ENCODE assay signal across 8 cellular contexts in genomic region chr9:37650873-37651768, GRCh38. TPM values are rescaled to one million over a fixed set of nuclear protein-coding genes. Genes with fewer than 3 reads are reported as not detected.
A peak's percentile ranks its signal among the peaks of the same experiment; 100 is the strongest.
DNase-seq lines count a peak whose midpoint lies in the region; ATAC-seq and TF ChIP-seq lines count a peak whose summit lies in the region.

Gene FRMPD1, plus strand, starts transcription at chr9:37650954. Its CDS starts 41,688 bp downstream, at chr9:37692642.

- H3K4me1 ChIP-seq in esophagus muscularis mucosa (peaks cover 7 to 18% (median 15%) of the 10 kb centered on the region in 4 donors), stomach (peaks cover 8 to 18% (median 12%) of the 10 kb centered on the region in 4 donors)

- DNase-seq in AG08395 (ENCODE audit: low spot score) (peak; percentile 71), NCI-H748 (lab: John Stamatoyannopoulos, UW; ENCODE audit: unreplicated experiment) (peak; percentile 91), esophagus muscularis mucosa (ENCODE audit: extremely low spot score) (no peak), stomach (peak; percentile 73)
- DNase-seq in activated T-cell treated with anti-CD3 and anti-CD28 coated beads, Interleukin-2, amount 50 U/mL, for 1 hour: peak; percentile 67
- peak in 9 of 10 donors; percentile 26 to 66 (median 43) for DNase-seq in naive thymus-derived CD8-positive, alpha-beta T cell

- H3K36me3 ChIP-seq in esophagus muscularis mucosa (no peaks in the 10 kb centered on the region), stomach (no peaks in the 10 kb centered on the region)

- H3K4me1 Mint-ChIP-seq in naive thymus-derived CD8-positive, alpha-beta T cell: peaks cover 7 to 15% (median 9%) of the 10 kb centered on the region in 4 donors

- POLR2A ChIA-PET in naive thymus-derived CD8-positive, alpha-beta T cell (lab: Charles Lee): interaction anchor here (1.2 kb wide), 1 partner anchor 59 kb away, joined by 4 read pairs; the partner anchor contains the start of gene TOMM5

- TF ChIP-seq CTCF in esophagus muscularis mucosa (IDR thresholded peaks at IDR 0.05): no peak
- TF ChIP-seq CTCF in stomach (IDR thresholded peaks at IDR 0.05): no peak

- intact Hi-C loops in esophagus muscularis mucosa (cut with DNase I) (no loop called here), stomach (cut with DNase I; ENCODE audit: low total_unique reads) (no loop called here)

- H3K27ac ChIP-seq in esophagus muscularis mucosa (replicated peaks in 1 of 4): no peak within 1 kb of the TSS
- H3K27ac ChIP-seq in stomach: peak within 1 kb of the TSS in 1 of 5 donors; percentile 38

- H3K4me3 Mint-ChIP-seq in naive thymus-derived CD8-positive, alpha-beta T cell: peak within 1 kb of the TSS; percentile 76 to 88 (median 84)

- TF ChIP-seq EP300 in esophagus muscularis mucosa (IDR thresholded peaks at IDR 0.05) (no peak), stomach (IDR thresholded peaks at IDR 0.05) (no peak)

- H3K36me3 Mint-ChIP-seq in naive thymus-derived CD8-positive, alpha-beta T cell: no peaks in the 10 kb centered on the region

- H3K9me3 ChIP-seq in esophagus muscularis mucosa (no peaks in the 10 kb centered on the region), stomach (no peaks in the 10 kb centered on the region)

- peak within 1 kb of the TSS in 3 of 10 donors; percentile 6 to 56 (median 7) for H3K27ac Mint-ChIP-seq in naive thymus-derived CD8-positive, alpha-beta T cell

- H3K27me3 Mint-ChIP-seq in naive thymus-derived CD8-positive, alpha-beta T cell: peaks cover 47 to 82% (median 60%) of the 10 kb centered on the region in 5 donors

- H3K27me3 ChIP-seq in esophagus muscularis mucosa (peaks cover 0 to 50% (median 17%) of the 10 kb centered on the region in 4 donors), stomach (peaks cover 0 to 71% (median 18%) of the 10 kb centered on the region in 3 donors)

- H3K4me3 ChIP-seq in esophagus muscularis mucosa (peak within 1 kb of the TSS; percentile 55 to 76 (median 60)), stomach (peak within 1 kb of the TSS; percentile 59 to 70 (median 65))

- no peaks in the 10 kb centered on the region for H3K9me3 Mint-ChIP-seq in naive thymus-derived CD8-positive, alpha-beta T cell

- under 1% methylated on average over 19 of the region's 73 CpGs for WGBS in esophagus muscularis mucosa
- 1 to 3% (median 1%) methylated on average over 24 to 73 of the region's 73 CpGs for WGBS in stomach, 5 donors

- ATAC-seq in GM18861 (IDR thresholded peaks at IDR 0.05; ENCODE audit: unreplicated experiment) (peak; percentile 57), HG03159 (IDR thresholded peaks at IDR 0.05; ENCODE audit: unreplicated experiment) (peak; percentile 81)
- ATAC-seq in naive thymus-derived CD8-positive, alpha-beta T cell: peak; percentile 90 to 95

- no peak for TF ChIP-seq POLR2A in esophagus muscularis mucosa (IDR thresholded peaks at IDR 0.05; ENCODE audit: low read depth)
- no peak for TF ChIP-seq POLR2A in stomach (IDR thresholded peaks at IDR 0.05)

RNA-seq across cellular contexts. Expression of gene FRMPD1, which starts in this region (rescaled TPM):
- total RNA-seq in esophagus muscularis mucosa (under 1 TPM in 3 of 4 donors, not detected in 1; 0.34 to 0.50 (median 0.45) TPM), stomach (under 1 TPM in 3 of 5 donors, not detected in 2; under 0.01 to 0.18 (median 0.14) TPM)
- total RNA-seq in naive thymus-derived CD8-positive, alpha-beta T cell: not detected
- not detected for polyA plus RNA-seq in naive thymus-derived CD8-positive, alpha-beta T cell
- under 1 TPM in 1 of 3 donors, not detected in 2; 0.05 TPM for polyA plus RNA-seq in stomach

Comparison
In these comparisons a context has a peak if more than half of its experiments do, and no peak if none do; other contexts are left out.
1. Peak in DNase-seq and ATAC-seq in naive thymus-derived CD8-positive, alpha-beta T cell; RNA of the gene not detected or under 1 TPM.
2. Peak in DNase-seq and H3K4me3 ChIP-seq in stomach; RNA of the gene not detected or under 1 TPM.